In the genomic region with DNA sequence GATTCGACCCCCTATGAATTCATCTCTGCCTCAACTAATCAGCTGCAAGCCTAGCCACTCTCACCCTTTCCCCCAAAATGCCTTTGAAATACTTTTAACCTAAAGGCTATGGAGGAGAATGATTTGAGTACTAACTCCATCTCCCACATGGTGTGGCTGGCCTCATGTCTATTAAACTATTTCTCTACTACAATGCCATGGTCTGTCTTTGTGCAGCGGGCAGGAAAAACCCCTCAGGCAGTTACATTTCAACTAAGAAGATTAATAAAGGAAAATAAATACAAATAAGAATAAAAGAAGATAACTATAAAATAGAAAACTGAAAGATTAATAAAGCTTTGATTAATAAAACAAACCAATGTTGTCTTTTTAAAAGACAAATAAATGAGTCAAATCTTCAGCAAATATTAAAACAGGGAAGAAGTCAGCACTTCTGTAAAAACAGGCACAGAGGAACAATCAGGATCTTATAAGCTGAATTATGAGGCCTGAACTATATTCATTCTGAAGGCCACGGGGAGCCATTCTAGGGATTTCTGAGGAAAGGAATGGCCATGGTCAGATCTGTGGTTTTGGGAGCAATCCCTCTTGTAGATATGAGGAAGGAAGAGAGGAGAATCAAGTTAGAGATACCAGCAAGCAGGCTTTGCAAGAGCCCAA, we compare ENCODE assay signal across 1 cellular context.
TF ChIP-seq lines count a peak whose summit lies in the region.

No MANE protein-coding gene starts in this region.

TF ChIP-seq in HepG2, 621 proteins besides CTCF, POLR2A, EP300 and RAD21 (continued from another document):
- TF ChIP-seq, protein P1, sequence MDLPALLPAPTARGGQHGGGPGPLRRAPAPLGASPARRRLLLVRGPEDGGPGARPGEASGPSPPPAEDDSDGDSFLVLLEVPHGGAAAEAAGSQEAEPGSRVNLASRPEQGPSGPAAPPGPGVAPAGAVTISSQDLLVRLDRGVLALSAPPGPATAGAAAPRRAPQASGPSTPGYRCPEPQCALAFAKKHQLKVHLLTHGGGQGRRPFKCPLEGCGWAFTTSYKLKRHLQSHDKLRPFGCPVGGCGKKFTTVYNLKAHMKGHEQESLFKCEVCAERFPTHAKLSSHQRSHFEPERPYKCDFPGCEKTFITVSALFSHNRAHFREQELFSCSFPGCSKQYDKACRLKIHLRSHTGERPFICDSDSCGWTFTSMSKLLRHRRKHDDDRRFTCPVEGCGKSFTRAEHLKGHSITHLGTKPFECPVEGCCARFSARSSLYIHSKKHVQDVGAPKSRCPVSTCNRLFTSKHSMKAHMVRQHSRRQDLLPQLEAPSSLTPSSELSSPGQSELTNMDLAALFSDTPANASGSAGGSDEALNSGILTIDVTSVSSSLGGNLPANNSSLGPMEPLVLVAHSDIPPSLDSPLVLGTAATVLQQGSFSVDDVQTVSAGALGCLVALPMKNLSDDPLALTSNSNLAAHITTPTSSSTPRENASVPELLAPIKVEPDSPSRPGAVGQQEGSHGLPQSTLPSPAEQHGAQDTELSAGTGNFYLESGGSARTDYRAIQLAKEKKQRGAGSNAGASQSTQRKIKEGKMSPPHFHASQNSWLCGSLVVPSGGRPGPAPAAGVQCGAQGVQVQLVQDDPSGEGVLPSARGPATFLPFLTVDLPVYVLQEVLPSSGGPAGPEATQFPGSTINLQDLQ (CRISPR knock-in tag; IDR thresholded peaks at IDR 0.05): no peak
- TF ChIP-seq, protein P2, sequence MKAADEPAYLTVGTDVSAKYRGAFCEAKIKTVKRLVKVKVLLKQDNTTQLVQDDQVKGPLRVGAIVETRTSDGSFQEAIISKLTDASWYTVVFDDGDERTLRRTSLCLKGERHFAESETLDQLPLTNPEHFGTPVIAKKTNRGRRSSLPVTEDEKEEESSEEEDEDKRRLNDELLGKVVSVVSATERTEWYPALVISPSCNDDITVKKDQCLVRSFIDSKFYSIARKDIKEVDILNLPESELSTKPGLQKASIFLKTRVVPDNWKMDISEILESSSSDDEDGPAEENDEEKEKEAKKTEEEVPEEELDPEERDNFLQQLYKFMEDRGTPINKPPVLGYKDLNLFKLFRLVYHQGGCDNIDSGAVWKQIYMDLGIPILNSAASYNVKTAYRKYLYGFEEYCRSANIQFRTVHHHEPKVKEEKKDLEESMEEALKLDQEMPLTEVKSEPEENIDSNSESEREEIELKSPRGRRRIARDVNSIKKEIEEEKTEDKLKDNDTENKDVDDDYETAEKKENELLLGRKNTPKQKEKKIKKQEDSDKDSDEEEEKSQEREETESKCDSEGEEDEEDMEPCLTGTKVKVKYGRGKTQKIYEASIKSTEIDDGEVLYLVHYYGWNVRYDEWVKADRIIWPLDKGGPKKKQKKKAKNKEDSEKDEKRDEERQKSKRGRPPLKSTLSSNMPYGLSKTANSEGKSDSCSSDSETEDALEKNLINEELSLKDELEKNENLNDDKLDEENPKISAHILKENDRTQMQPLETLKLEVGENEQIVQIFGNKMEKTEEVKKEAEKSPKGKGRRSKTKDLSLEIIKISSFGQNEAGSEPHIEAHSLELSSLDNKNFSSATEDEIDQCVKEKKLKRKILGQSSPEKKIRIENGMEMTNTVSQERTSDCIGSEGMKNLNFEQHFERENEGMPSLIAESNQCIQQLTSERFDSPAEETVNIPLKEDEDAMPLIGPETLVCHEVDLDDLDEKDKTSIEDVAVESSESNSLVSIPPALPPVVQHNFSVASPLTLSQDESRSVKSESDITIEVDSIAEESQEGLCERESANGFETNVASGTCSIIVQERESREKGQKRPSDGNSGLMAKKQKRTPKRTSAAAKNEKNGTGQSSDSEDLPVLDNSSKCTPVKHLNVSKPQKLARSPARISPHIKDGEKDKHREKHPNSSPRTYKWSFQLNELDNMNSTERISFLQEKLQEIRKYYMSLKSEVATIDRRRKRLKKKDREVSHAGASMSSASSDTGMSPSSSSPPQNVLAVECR (CRISPR knock-in tag; IDR thresholded peaks at IDR 0.05; ENCODE audit: borderline replicate concordance): no peak
- TF ChIP-seq, protein P3, sequence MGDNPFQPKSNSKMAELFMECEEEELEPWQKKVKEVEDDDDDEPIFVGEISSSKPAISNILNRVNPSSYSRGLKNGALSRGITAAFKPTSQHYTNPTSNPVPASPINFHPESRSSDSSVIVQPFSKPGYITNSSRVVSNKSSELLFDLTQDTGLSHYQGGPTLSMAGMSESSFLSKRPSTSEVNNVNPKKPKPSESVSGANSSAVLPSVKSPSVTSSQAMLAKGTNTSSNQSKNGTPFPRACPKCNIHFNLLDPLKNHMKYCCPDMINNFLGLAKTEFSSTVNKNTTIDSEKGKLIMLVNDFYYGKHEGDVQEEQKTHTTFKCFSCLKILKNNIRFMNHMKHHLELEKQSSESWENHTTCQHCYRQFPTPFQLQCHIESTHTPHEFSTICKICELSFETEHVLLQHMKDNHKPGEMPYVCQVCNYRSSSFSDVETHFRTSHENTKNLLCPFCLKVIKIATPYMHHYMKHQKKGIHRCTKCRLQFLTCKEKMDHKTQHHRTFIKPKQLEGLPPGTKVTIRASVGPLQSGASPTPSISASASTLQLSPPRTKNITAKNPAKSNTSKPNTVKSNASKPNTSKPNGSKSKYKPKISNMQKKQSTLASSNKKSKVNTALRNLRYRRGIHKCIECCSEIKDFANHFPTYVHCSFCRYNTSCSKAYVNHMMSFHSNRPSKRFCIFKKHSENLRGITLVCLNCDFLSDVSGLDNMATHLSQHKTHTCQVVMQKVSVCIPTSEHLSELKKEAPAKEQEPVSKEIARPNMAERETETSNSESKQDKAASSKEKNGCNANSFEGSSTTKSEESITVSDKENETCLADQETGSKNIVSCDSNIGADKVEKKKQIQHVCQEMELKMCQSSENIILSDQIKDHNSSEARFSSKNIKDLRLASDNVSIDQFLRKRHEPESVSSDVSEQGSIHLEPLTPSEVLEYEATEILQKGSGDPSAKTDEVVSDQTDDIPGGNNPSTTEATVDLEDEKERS (CRISPR knock-in tag; IDR thresholded peaks at IDR 0.05): no peak
- TF ChIP-seq ZNF615 (CRISPR knock-in tag; IDR thresholded peaks at IDR 0.05; ENCODE audit: borderline replicate concordance) (no peak), SALL2 (CRISPR knock-in tag; IDR thresholded peaks at IDR 0.05) (no peak), KAT7 (CRISPR knock-in tag; IDR thresholded peaks at IDR 0.05; ENCODE audit: borderline replicate concordance) (no peak), KLF12 (CRISPR knock-in tag; IDR thresholded peaks at IDR 0.05; ENCODE audit: borderline replicate concordance) (no peak), NCOA2 (CRISPR knock-in tag; IDR thresholded peaks at IDR 0.05) (no peak), ZFP37 (CRISPR knock-in tag; IDR thresholded peaks at IDR 0.05; ENCODE audit: borderline replicate concordance) (no peak), ZNF567 (CRISPR knock-in tag; IDR thresholded peaks at IDR 0.05; ENCODE audit: borderline replicate concordance) (no peak), ZNF720 (CRISPR knock-in tag; IDR thresholded peaks at IDR 0.05) (no peak), ZBTB42 (CRISPR knock-in tag; IDR thresholded peaks at IDR 0.05) (no peak)
- TF ChIP-seq, protein P4, sequence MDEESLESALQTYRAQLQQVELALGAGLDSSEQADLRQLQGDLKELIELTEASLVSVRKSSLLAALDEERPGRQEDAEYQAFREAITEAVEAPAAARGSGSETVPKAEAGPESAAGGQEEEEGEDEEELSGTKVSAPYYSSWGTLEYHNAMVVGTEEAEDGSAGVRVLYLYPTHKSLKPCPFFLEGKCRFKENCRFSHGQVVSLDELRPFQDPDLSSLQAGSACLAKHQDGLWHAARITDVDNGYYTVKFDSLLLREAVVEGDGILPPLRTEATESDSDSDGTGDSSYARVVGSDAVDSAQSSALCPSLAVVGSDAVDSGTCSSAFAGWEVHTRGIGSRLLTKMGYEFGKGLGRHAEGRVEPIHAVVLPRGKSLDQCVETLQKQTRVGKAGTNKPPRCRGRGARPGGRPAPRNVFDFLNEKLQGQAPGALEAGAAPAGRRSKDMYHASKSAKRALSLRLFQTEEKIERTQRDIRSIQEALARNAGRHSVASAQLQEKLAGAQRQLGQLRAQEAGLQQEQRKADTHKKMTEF (CRISPR knock-in tag; IDR thresholded peaks at IDR 0.05): no peak
